Comparison of ENCODE assay signal across 25 cellular contexts in the genomic region with DNA sequence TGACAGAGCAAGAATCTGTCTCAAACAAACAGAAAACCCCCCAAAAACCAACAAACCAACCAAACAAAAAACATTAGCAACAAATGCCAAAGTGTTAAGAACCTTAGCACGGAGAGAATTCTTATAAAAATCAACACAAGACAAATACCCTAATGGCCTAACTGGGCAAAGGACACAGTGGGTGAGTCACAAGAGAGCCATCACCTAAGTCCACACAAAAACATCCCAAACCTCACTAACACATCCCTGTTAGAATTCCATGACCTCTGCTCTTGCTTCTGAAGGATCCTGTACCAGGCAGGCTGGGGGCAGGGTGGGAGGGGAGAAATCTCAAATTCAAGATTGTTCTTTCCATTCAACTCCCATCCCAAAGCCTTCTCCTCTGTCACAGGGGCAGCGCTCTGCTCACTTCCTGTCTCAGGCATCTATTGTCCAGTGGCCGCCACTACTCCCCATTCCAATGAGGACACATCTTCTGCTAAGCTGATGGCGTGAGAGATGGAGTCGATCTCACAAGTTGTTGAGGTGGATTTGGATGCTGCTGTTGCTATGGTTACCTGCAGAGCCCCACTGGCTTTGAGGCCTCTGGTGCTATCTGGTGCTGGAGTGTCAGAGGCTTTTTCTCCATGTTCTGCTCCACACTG. TPM values are rescaled to one million over a fixed set of nuclear protein-coding genes. Genes with fewer than 3 reads are reported as not detected.
DNase-seq lines count a peak whose midpoint lies in the region; ATAC-seq and TF ChIP-seq lines count a peak whose summit lies in the region.
"Had no signal": no experiment of that assay in that cellular context is flagged by ENCODE, and none has a peak within 500 bp of the region (broad histone marks: within the 10 kb centered on the region; RNA-seq: fewer than 3 reads in every experiment).

No MANE protein-coding gene starts in this region.

- no peak for TF ChIP-seq CTCF in Calu3 (IDR thresholded peaks at IDR 0.05; ENCODE audit: unreplicated experiment)
- TF ChIP-seq CTCF in glutamatergic neuron (IDR thresholded peaks at IDR 0.05; ENCODE audit: partially characterized antibody, unreplicated experiment), result no peak
- no peak for TF ChIP-seq CTCF in esophagus squamous epithelium (IDR thresholded peaks at IDR 0.05)

- 96 to 98% methylated on average over 5 of the region's 5 CpGs for WGBS in esophagus squamous epithelium, 2 donors

- CTCF ChIA-PET in Calu3 (lab: Charles Lee), result no interaction called here

- H3K27ac Mint-ChIP-seq in Calu3 (ENCODE audit: unreplicated experiment) (peak overlapping the region; percentile 61), glutamatergic neuron (ENCODE audit: unreplicated experiment) (peak overlapping the region; percentile 43)
- H3K27ac Mint-ChIP-seq: activated T-helper 17 cell treated with anti-CD3 and anti-CD28 coated beads, Interleukin-2, amount 50 U/mL, for 72 hours had no signal

- H3K9me3 Mint-ChIP-seq in Calu3 (ENCODE audit: low read depth, unreplicated experiment), result no peaks in the 10 kb centered on the region
- H3K9me3 Mint-ChIP-seq in glutamatergic neuron (ENCODE audit: unreplicated experiment), result peaks cover 2% of the 10 kb centered on the region
- H3K9me3 Mint-ChIP-seq: activated naive CD4-positive, alpha-beta T cell treated with anti-CD3 and anti-CD28 coated beads, Interleukin-2, amount 50 U/mL, for 72 hours; activated T-helper 17 cell treated with anti-CD3 and anti-CD28 coated beads, Interleukin-2, amount 50 U/mL, for 72 hours had no signal

- no peaks in the 10 kb centered on the region for H3K27me3 Mint-ChIP-seq in Calu3 (ENCODE audit: unreplicated experiment)
- no peaks in the 10 kb centered on the region for H3K27me3 Mint-ChIP-seq in glutamatergic neuron (ENCODE audit: unreplicated experiment)
- H3K27me3 Mint-ChIP-seq: activated T-helper 17 cell treated with anti-CD3 and anti-CD28 coated beads, Interleukin-2, amount 50 U/mL, for 72 hours had no signal

- no peaks in the 10 kb centered on the region for H3K9me3 ChIP-seq in esophagus squamous epithelium
- H3K9me3 ChIP-seq: BLaER1 treated with 17β-estradiol and CSF1 and Interleukin-3, amounts not matched to agents 10 nM and 100 nM; Peyer's patch; psoas muscle; uterus had no signal

- no TSS peak for BruUV-seq in Calu3 (replicated peaks; lab: Mats Ljungman, UMichigan)

- no peak overlapping the region for H3K4me3 Mint-ChIP-seq in Calu3 (ENCODE audit: low read depth, unreplicated experiment)
- no peak overlapping the region for H3K4me3 Mint-ChIP-seq in glutamatergic neuron (ENCODE audit: unreplicated experiment)
- H3K4me3 Mint-ChIP-seq: activated T-helper 17 cell treated with anti-CD3 and anti-CD28 coated beads, Interleukin-2, amount 50 U/mL, for 72 hours had no signal

- H3K27ac ChIP-seq in esophagus squamous epithelium, result no peak overlapping the region
- H3K27ac ChIP-seq: BLaER1 treated with 17β-estradiol and CSF1 and Interleukin-3, amounts not matched to agents 10 nM and 100 nM; dorsolateral prefrontal cortex; HL-60; Peyer's patch; psoas muscle; uterus had no signal

- peaks cover 0 to 32% (median under 1%) of the 10 kb centered on the region in 3 donors for H3K36me3 ChIP-seq in esophagus squamous epithelium
- H3K36me3 ChIP-seq: uterus had no signal

- no peaks in the 10 kb centered on the region for H3K27me3 ChIP-seq in esophagus squamous epithelium
- H3K27me3 ChIP-seq: BLaER1 treated with 17β-estradiol and CSF1 and Interleukin-3, amounts not matched to agents 10 nM and 100 nM; dorsolateral prefrontal cortex; Peyer's patch; uterus had no signal

- peak; percentile 28 for DNase-seq in NCI-H748 (lab: John Stamatoyannopoulos, UW; ENCODE audit: unreplicated experiment)
- no peak for DNase-seq in NCI-H748 treated with DMSO at 0.1 percent for 48 hours (lab: John Stamatoyannopoulos, UW)
- no peak for DNase-seq in Calu3
- DNase-seq in glutamatergic neuron, result no peak
- DNase-seq in sciatic nerve (ENCODE audit: low spot score), result peak; percentile 23
- DNase-seq in AML-193 (lab: John Stamatoyannopoulos, UW), result no peak
- DNase-seq in esophagus squamous epithelium (lab: John Stamatoyannopoulos, UW), result no peak
- DNase-seq in GDM1 (lab: John Stamatoyannopoulos, UW), result no peak
- DNase-seq: EL; kidney; NCI-H1092; NCI-H2081; NCI-H510A; NK-92 treated with Interleukin-12 subunit alpha and Interleukin-12 subunit beta, amount 100 ng/mL, for 24 hours; psoas muscle; stimulated activated CD4-positive, alpha-beta T cell treated with anti-CD3 and anti-CD28 coated beads, Interleukin-1b, Interleukin-23, amount 100 ng/mL, for 48 hours; substantia nigra; T-helper 1 cell; uterus had no signal

- no peak for TF ChIP-seq POLR2A in esophagus squamous epithelium (IDR thresholded peaks at IDR 0.05)

- H3K4me1 ChIP-seq in esophagus squamous epithelium, result peaks cover 10 to 30% (median 17%) of the 10 kb centered on the region in 3 donors
- H3K4me1 ChIP-seq: psoas muscle, uterus had no signal

- H3K36me3 Mint-ChIP-seq in Calu3 (ENCODE audit: insufficient read depth, unreplicated experiment), result peaks cover 29% of the 10 kb centered on the region
- no peaks in the 10 kb centered on the region for H3K36me3 Mint-ChIP-seq in glutamatergic neuron (ENCODE audit: unreplicated experiment)

- ATAC-seq in sciatic nerve, result no peak
- ATAC-seq: activated naive CD4-positive, alpha-beta T cell treated with anti-CD3 and anti-CD28 coated beads, Interleukin-2, amount 50 U/mL, for 72 hours; activated T-helper 17 cell treated with anti-CD3 and anti-CD28 coated beads, Interleukin-2, amount 50 U/mL, for 72 hours; psoas muscle had no signal

- no peak overlapping the region for H3K4me3 ChIP-seq in esophagus squamous epithelium
- H3K4me3 ChIP-seq: BLaER1 treated with 17β-estradiol and CSF1 and Interleukin-3, amounts not matched to agents 10 nM and 100 nM; dorsolateral prefrontal cortex; Peyer's patch; psoas muscle; uterus had no signal

- H3K4me1 Mint-ChIP-seq in Calu3 (ENCODE audit: low read depth, unreplicated experiment) (peaks cover 64% of the 10 kb centered on the region), glutamatergic neuron (ENCODE audit: low read depth, unreplicated experiment) (peaks cover 4% of the 10 kb centered on the region)

- intact Hi-C loops in Calu3 (cut with micrococcal nuclease; ENCODE audit: unreplicated experiment) (no loop called here), sciatic nerve (cut with DNase I) (no loop called here), esophagus squamous epithelium (cut with DNase I) (no loop called here)

RNA-seq across cellular contexts. Expression of a gene that starts 9.2 kb away (rescaled TPM):
- total RNA-seq in Calu3 (2022) (28.6 and 42.4 TPM in 2 replicates), glutamatergic neuron (ENCODE audit: unreplicated experiment) (not detected), sciatic nerve (9.6 TPM), esophagus squamous epithelium (10 to 100 TPM in 2 of 4 donors, 1 to 10 TPM in 2; 7.1 to 15.6 (median 11.0) TPM)

Comparison
In these comparisons a context has a peak if more than half of its experiments do, and no peak if none do; other contexts are left out.
1. DNase-seq: peak in NCI-H748 (single experiment) and sciatic nerve (single experiment); none in NCI-H748 treated with DMSO at 0.1 percent for 48 hours (single experiment), Calu3 (single experiment), glutamatergic neuron (single experiment), AML-193 (0 of 2), esophagus squamous epithelium (single experiment) and GDM1 (single experiment).